In genomic region chr10:683448-684071, GRCh38 we compare ENCODE assay signal across 11 cellular contexts. TPM values are rescaled to one million over a fixed set of nuclear protein-coding genes. Genes with fewer than 3 reads are reported as not detected.
DNase-seq lines count a peak whose midpoint lies in the region; ATAC-seq and TF ChIP-seq lines count a peak whose summit lies in the region.
"Had no signal": no experiment of that assay in that cellular context is flagged by ENCODE, and none has a peak within 500 bp of the region (broad histone marks: within the 10 kb centered on the region; RNA-seq: fewer than 3 reads in every experiment).

No MANE protein-coding gene starts in this region.

- no peak for TF ChIP-seq POLR2A in Peyer's patch (IDR thresholded peaks at IDR 0.05)

- peak overlapping the region in 2 of 4 donors; percentile 0 to 69 for H3K27ac ChIP-seq in Peyer's patch
- H3K27ac ChIP-seq: neural progenitor cell, upper lobe of left lung had no signal

- peaks cover 0 to 10% (median 0%) of the 10 kb centered on the region in 4 donors for H3K4me1 ChIP-seq in Peyer's patch

- TF ChIP-seq CTCF in fibroblast of pulmonary artery (IDR thresholded peaks at IDR 0.05; ENCODE audit: low read length, missing control alignments) (no peak), retinal pigment epithelial cell (conservative IDR thresholded peaks at IDR 0.05; ENCODE audit: low read depth, low read length) (peak; percentile 25), Peyer's patch (IDR thresholded peaks at IDR 0.05) (no peak)

- H3K27me3 ChIP-seq in Peyer's patch, result no peaks in the 10 kb centered on the region
- H3K27me3 ChIP-seq: neural progenitor cell, upper lobe of left lung had no signal

- ATAC-seq in GM21737 (IDR thresholded peaks at IDR 0.05; ENCODE audit: unreplicated experiment), result no peak

- H3K4me3 ChIP-seq in fibroblast of pulmonary artery (replicated peaks; ENCODE audit: low read depth, low read length) (no peak overlapping the region), retinal pigment epithelial cell (ENCODE audit: low read length) (peak overlapping the region; percentile 5), Peyer's patch (no peak overlapping the region)
- H3K4me3 ChIP-seq: neural progenitor cell, upper lobe of left lung had no signal

- H3K9me3 ChIP-seq in Peyer's patch, result no peaks in the 10 kb centered on the region
- H3K9me3 ChIP-seq: upper lobe of left lung had no signal

- no peaks in the 10 kb centered on the region for H3K36me3 ChIP-seq in Peyer's patch
- H3K36me3 ChIP-seq: neural progenitor cell, upper lobe of left lung had no signal

- DNase-seq in Daoy (ENCODE audit: low read depth) (peak; percentile 90), SHP77 (lab: John Stamatoyannopoulos, UW) (peak; percentile 76 to 80), fibroblast of pulmonary artery (ENCODE audit: low read depth) (peak; percentile 56), retinal pigment epithelial cell (ENCODE audit: low read depth) (peak; percentile 55), NCI-H748 (lab: John Stamatoyannopoulos, UW; ENCODE audit: unreplicated experiment) (no peak), Peyer's patch (no peak)
- no peak for DNase-seq in stimulated activated CD4-positive, alpha-beta T cell treated with anti-CD3 and anti-CD28 coated beads, Interleukin-1b, Interleukin-23, amount 100 ng/mL, for 48 hours
- DNase-seq: NCI-H2107 had no signal

RNA-seq across cellular contexts. Expression of gene DIP2C, which starts 5.9 kb away (rescaled TPM):
- total RNA-seq in Daoy (2014; rRNA removed; shearing (Covaris generic)), result 1.5 and 2.7 TPM in 2 replicates
- 10 to 100 TPM in 3 of 4 donors, 1 to 10 TPM in 1; 8.4 to 22.7 (median 16.8) TPM for total RNA-seq in Peyer's patch

Comparison
In these comparisons a context has a peak if more than half of its experiments do, and no peak if none do; other contexts are left out.
1. DNase-seq: peak in Daoy (single experiment), SHP77 (2 of 2), fibroblast of pulmonary artery (single experiment) and retinal pigment epithelial cell (single experiment); none in NCI-H748 (single experiment), stimulated activated CD4-positive, alpha-beta T cell treated with anti-CD3 and anti-CD28 coated beads, Interleukin-1b, Interleukin-23, amount 100 ng/mL, for 48 hours (single experiment) and Peyer's patch (0 of 3).